In the genomic region with DNA sequence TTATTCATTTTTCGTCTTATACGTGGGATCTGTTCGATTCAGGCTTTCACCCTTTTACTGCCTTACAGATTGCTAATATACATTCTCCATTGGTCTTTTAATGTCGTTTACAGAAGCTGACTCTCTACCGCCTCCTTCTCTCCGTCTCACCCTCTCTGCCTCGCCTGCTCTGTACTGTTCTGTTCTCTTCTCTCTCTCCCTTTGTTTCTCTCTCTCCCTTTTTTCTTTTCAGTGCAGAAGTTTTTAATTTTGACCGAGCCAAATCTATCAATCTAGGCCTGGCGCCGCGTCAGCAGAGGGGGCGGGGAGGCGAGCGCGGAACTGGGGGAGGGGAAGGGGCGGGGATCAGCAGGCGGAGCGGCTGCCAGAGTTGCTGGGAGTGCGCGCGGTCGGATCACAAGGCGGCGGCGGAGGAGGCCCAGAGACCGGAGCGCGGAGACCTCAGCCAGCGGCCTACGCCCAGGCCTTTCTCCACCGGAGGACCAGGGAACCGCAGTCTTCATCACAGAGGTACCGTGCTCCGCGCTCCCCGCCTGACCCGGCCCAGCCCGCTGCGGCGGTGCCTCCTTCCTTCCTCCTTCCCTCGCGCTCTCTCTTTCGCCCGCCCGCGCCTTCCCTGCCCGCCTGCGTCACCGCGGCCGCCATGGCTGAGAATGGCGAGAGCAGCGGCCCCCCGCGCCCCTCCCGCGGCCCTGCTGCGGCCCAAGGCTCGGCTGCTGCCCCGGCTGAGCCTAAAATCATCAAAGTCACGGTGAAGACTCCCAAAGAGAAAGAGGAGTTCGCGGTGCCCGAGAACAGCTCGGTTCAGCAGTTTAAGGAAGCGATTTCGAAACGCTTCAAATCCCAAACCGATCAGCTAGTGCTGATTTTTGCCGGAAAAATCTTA, we compare ENCODE assay signal across 8 cellular contexts. TPM values are rescaled to one million over a fixed set of nuclear protein-coding genes. Genes with fewer than 3 reads are reported as not detected.
DNase-seq lines count a peak whose midpoint lies in the region; FAIRE-seq lines count a peak whose summit lies in the region.

TSS of gene UBQLN2 (plus strand) at position 397 of the 886 bp plus-strand sequence. CDS start at position 644, 247 bp downstream.

- H3K9me3 ChIP-seq in SJSA1 (replicated peaks), result no peaks in the 10 kb centered on the region

- DNase-seq in EL (peak; percentile 67), H4 (ENCODE audit: low spot score) (peak; percentile 55), M059J (ENCODE audit: low read depth) (peak; percentile 72), SJSA1 (ENCODE audit: low read depth in 1 of 2, low spot score in 2 of 2) (peak; percentile 71 to 81), frontal cortex (ENCODE audit: low spot score in 2 of 2) (peak; percentile 34 to 53), nucleus accumbens (lab: John Stamatoyannopoulos, UW) (peak in 55 of 56 donors; percentile 7 to 84 (median 70)), superior temporal gyrus (ENCODE audit: extremely low spot score) (peak; percentile 72)
- peak; percentile 37 to 70 (median 60) for DNase-seq in activated naive CD4-positive, alpha-beta T cell (lab: John Stamatoyannopoulos, UW)

- 0 out of 2 replicates have a peak, but pooled peaks cover 4% of the 10 kb centered on the region for H3K4me1 ChIP-seq in SJSA1 (replicated peaks)

- H3K4me3 ChIP-seq in SJSA1, result peak within 1 kb of the TSS; percentile 81

- FAIRE-seq in frontal cortex (lab: Jason Lieb, UNC), result no peak

- H3K27ac ChIP-seq in SJSA1, result peak within 1 kb of the TSS; percentile 92

- H3K36me3 ChIP-seq in SJSA1, result peaks cover 18% of the 10 kb centered on the region

- no peaks in the 10 kb centered on the region for H3K27me3 ChIP-seq in SJSA1 (replicated peaks)

RNA-seq across cellular contexts. Expression of gene UBQLN2, which starts in this region (rescaled TPM):
- 6.2 and 12.4 TPM in 2 replicates for total RNA-seq in H4 (2014; rRNA removed; shearing (Covaris generic))
- total RNA-seq in M059J (2014; rRNA removed; shearing (Covaris generic)), result 16.0 and 31.9 TPM in 2 replicates
- total RNA-seq in SJSA1 (2014; rRNA removed; shearing (Covaris generic)), result 4.5 and 8.9 TPM in 2 replicates
- total RNA-seq in frontal cortex, result 19.6 TPM

Comparison
In these comparisons a context has a peak if more than half of its experiments do, and no peak if none do; other contexts are left out.
1. Peak in every context shown above with its lines: DNase-seq, H3K4me3 ChIP-seq and H3K27ac ChIP-seq.